In the genomic region with DNA sequence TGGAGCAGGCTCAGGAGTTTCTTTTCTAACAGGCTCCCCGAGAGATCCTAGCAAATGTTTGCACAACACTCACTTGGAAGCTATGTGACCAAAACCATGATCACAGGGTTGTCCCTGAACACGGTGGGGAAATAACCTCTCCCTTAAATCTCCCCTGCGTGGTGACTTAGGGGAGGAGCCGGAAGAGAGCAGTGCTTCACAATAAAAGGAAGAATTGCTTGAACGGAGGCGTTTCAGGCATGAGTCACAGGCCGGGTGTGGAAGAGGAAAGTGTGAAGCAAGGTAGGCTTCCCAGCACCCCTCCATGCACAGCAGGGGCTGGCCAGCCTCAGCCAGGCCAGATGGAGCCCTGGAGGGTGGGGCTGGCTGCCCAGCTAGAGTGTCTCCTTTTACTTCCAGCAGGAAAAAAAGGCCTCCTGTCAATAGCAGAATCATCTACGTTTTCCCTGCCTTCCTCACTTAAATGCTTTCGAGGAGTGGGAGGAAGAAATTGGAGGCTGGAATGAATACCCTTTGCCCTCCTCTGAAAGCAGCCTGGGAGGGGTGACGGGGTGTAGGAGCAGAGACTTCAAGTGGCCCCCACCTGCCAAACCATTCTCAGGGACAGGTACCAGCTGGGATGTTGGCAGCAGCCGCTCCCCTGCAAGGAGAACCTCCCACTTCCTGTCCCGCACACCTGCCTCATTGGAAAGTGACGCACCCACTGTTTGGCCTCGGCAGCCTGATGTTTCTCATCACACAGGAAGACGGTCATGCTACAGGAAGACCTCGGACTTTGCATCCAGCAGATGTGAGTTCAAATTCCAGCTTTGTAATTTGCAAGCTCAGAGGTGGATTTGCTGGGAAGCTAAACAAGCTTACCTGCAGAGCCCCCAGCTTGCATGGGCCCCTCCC, we compare ENCODE assay signal across 8 cellular contexts. TPM values are rescaled to one million over a fixed set of nuclear protein-coding genes. Genes with fewer than 3 reads are reported as not detected.
DNase-seq lines count a peak whose midpoint lies in the region; ATAC-seq, FAIRE-seq and TF ChIP-seq lines count a peak whose summit lies in the region.

No MANE protein-coding gene starts in this region.

- TF ChIP-seq CTCF in HL-60 (IDR thresholded peaks at IDR 0.05; ENCODE audit: insufficient read depth, low read length) (no peak), fibroblast of lung (conservative IDR thresholded peaks at IDR 0.05 in 1 of 2, IDR thresholded peaks at IDR 0.05 in 1 of 2; ENCODE audit: low read depth in 1 of 2, low read length in 2 of 2) (no peak), pancreas (IDR thresholded peaks at IDR 0.05) (no peak), type B pancreatic cell (conservative IDR thresholded peaks at IDR 0.05) (no peak)

- peak; percentile 86 for ATAC-seq in GM19463 (IDR thresholded peaks at IDR 0.05; ENCODE audit: unreplicated experiment)
- peak; percentile 89 to 96 (median 92) for ATAC-seq in pancreas

- no peaks in the 10 kb centered on the region for H3K27me3 ChIP-seq in BLaER1
- H3K27me3 ChIP-seq in HL-60 (ENCODE audit: insufficient read depth, poor library complexity, severe bottlenecking): no peaks in the 10 kb centered on the region
- no peaks in the 10 kb centered on the region for H3K27me3 ChIP-seq in NT2/D1 (ENCODE audit: insufficient read depth, insufficient read length)
- no peaks in the 10 kb centered on the region for H3K27me3 ChIP-seq in fibroblast of lung (ENCODE audit: control insufficient read depth, insufficient read depth, low read length)
- no peaks in the 10 kb centered on the region for H3K27me3 ChIP-seq in pancreas

- H3K27ac ChIP-seq in BLaER1 (peak overlapping the region; percentile 5; the same call in 1 of the 2 replicates), HL-60 (replicated peaks) (peak overlapping the region; percentile 67), fibroblast of lung (ENCODE audit: insufficient read depth, low read length) (no peak overlapping the region), pancreas (peak overlapping the region; percentile 77 to 93 (median 80))

- H3K9me3 ChIP-seq in BLaER1 (no peaks in the 10 kb centered on the region; the same call in 1 of the 2 replicates), NT2/D1 (ENCODE audit: insufficient read depth, low read length) (no peaks in the 10 kb centered on the region), fibroblast of lung (ENCODE audit: control insufficient read depth, insufficient read depth, low read depth, low read length) (no peaks in the 10 kb centered on the region), pancreas (no peaks in the 10 kb centered on the region)

- H3K4me2 ChIP-seq in BLaER1: peak overlapping the region; percentile 64
- no peak overlapping the region for H3K4me2 ChIP-seq in fibroblast of lung (ENCODE audit: extremely low read depth, insufficient read depth, low read length)

- H3K27me3 Mint-ChIP-seq in type B pancreatic cell: peaks cover 11% of the 10 kb centered on the region

- no peaks in the 10 kb centered on the region for H3K79me2 ChIP-seq in fibroblast of lung (ENCODE audit: control insufficient read depth, insufficient read depth, low read length)

- H3K4me1 ChIP-seq in BLaER1 (peaks cover 32% of the 10 kb centered on the region), NT2/D1 (ENCODE audit: insufficient read depth, insufficient read length) (peaks cover 8% of the 10 kb centered on the region), fibroblast of lung (ENCODE audit: control insufficient read depth, extremely low read depth, insufficient read depth, low read length) (no peaks in the 10 kb centered on the region), pancreas (peaks cover 12 to 19% (median 12%) of the 10 kb centered on the region in 3 donors)

- H3K9me3 Mint-ChIP-seq in type B pancreatic cell: no peaks in the 10 kb centered on the region

- H3K9ac ChIP-seq in BLaER1: no peak overlapping the region; the same call in 1 of the 2 replicates
- peak overlapping the region; percentile 21 for H3K9ac ChIP-seq in NT2/D1 (ENCODE audit: insufficient read length, low read depth)
- no peak overlapping the region for H3K9ac ChIP-seq in fibroblast of lung (ENCODE audit: insufficient read depth, low read length)

- no peaks in the 10 kb centered on the region for H4K20me1 ChIP-seq in BLaER1
- no peaks in the 10 kb centered on the region for H4K20me1 ChIP-seq in fibroblast of lung (ENCODE audit: control insufficient read depth, extremely low read depth, insufficient read depth, low read length)

- H3K4me1 Mint-ChIP-seq in type B pancreatic cell (ENCODE audit: unreplicated experiment): peaks cover 5% of the 10 kb centered on the region

- no peak for FAIRE-seq in pancreas (lab: Jason Lieb, UNC)

- H3K4me3 Mint-ChIP-seq in type B pancreatic cell: peak overlapping the region; percentile 54

- no peaks in the 10 kb centered on the region for H3K36me3 Mint-ChIP-seq in type B pancreatic cell

- peak overlapping the region; percentile 83 for H3K27ac Mint-ChIP-seq in type B pancreatic cell

- DNase-seq in HL-60 (ENCODE audit: low read depth in 1 of 2, low spot score in 1 of 2) (peak; percentile 95 to 96), NT2/D1 (ENCODE audit: low read depth, low spot score) (no peak), fibroblast of lung (ENCODE audit: low read depth in 2 of 2) (peak; percentile 38 to 84), pancreas (peak; percentile 76 to 93 (median 88)), type B pancreatic cell (ENCODE audit: extremely low spot score, unreplicated experiment) (no peak)
- DNase-seq in activated T-cell treated with anti-CD3 and anti-CD28 coated beads, Interleukin-2, amount 50 U/mL, for 1 hour: peak; percentile 78

- WGBS in pancreas, 2 donors: 11 to 14% methylated on average over 16 of the region's 16 CpGs

- intact Hi-C loops in pancreas (cut with DNase I): no loop called here

- H3K4me3 ChIP-seq in BLaER1: no peak overlapping the region
- no peak overlapping the region for H3K4me3 ChIP-seq in HL-60 (replicated peaks; ENCODE audit: insufficient read depth, low read length)
- H3K4me3 ChIP-seq in NT2/D1 (ENCODE audit: insufficient read length, low read depth): no peak overlapping the region
- no peak overlapping the region for H3K4me3 ChIP-seq in fibroblast of lung (replicated peaks in 1 of 4; ENCODE audit: control extremely low read depth in 1 of 4, insufficient read depth in 1 of 4, low read depth in 3 of 4, low read length in 4 of 4)
- peak overlapping the region in 1 of 4 donors; percentile 2 for H3K4me3 ChIP-seq in pancreas

- no peak overlapping the region for H2AFZ ChIP-seq in fibroblast of lung (ENCODE audit: low read length)

- H3K36me3 ChIP-seq in BLaER1 (no peaks in the 10 kb centered on the region), NT2/D1 (ENCODE audit: insufficient read depth, insufficient read length, low read length) (no peaks in the 10 kb centered on the region), fibroblast of lung (ENCODE audit: control insufficient read depth, insufficient read depth, low read length) (no peaks in the 10 kb centered on the region), pancreas (no peaks in the 10 kb centered on the region)

RNA-seq across cellular contexts. Expression of gene PPP2R5C, which starts 30.1 kb away (rescaled TPM):
- total RNA-seq in fibroblast of lung (82.7 and 86.0 TPM in 2 replicates), pancreas (10 to 100 TPM; 49.8 to 76.1 (median 62.6) TPM), type B pancreatic cell (ENCODE audit: low replicate concordance) (99.8 TPM in 2 replicates)
- polyA plus RNA-seq in fibroblast of lung (113 and 116 TPM in 2 replicates), pancreas (10 to 100 TPM; 41.6 to 47.5 TPM)
- polyA plus RNA-seq in fibroblast of lung (2012): 77.4 and 79.8 TPM in 2 replicates
- 32.8 and 33.4 TPM in 2 replicates for polyA minus RNA-seq in fibroblast of lung (ENCODE audit: low replicate concordance)

Comparison
In these comparisons a context has a peak if more than half of its experiments do, and no peak if none do; other contexts are left out.
1. DNase-seq: peak in HL-60 (2 of 2), activated T-cell treated with anti-CD3 and anti-CD28 coated beads, Interleukin-2, amount 50 U/mL, for 1 hour (single experiment), fibroblast of lung (2 of 2) and pancreas (6 of 6); none in NT2/D1 (single experiment) and type B pancreatic cell (single experiment).